Comparison of ENCODE assay signal across 10 cellular contexts in the genomic region with DNA sequence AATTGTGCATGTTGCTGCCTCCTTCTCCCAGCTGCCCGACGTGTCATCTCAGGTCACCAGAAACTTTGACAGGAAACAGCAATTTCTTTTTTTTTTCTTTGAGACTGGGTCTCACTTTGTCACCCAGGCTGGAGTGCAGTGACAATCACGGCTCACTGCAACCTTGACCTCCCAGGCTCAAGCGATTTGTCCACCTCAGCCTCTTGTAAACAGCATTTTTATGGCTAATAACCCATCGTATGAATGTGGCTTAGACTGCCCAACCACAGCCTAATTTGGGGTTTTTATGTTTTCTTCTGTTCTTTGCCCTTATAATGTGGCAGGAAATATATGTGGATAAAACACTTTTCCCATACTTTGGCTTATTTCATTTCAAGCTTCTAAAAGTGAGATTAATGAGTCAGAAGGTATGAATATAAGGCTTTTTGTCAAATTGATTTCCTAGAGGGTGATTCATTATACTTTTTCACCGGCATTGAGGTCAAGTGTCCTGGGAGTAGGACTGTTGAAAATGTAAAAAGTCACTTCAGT. TPM values are rescaled to one million over a fixed set of nuclear protein-coding genes. Genes with fewer than 3 reads are reported as not detected.
A peak's percentile ranks its signal among the peaks of the same experiment; 100 is the strongest.
DNase-seq lines count a peak whose midpoint lies in the region; ATAC-seq and TF ChIP-seq lines count a peak whose summit lies in the region.
"Had no signal": no experiment of that assay in that cellular context is flagged by ENCODE, and none has a peak within 500 bp of the region (broad histone marks: within the 10 kb centered on the region; RNA-seq: fewer than 3 reads in every experiment).

No MANE protein-coding gene starts in this region.

- H4K20me1 ChIP-seq in DOHH2 (ENCODE audit: control insufficient read depth, insufficient read depth, low read depth, low read length) (no peaks in the 10 kb centered on the region), GM23248 (ENCODE audit: insufficient read depth) (no peaks in the 10 kb centered on the region; the same call in 1 of the 2 replicates)

- H3K4me3 ChIP-seq in DOHH2 (ENCODE audit: low read length), result peak overlapping the region; percentile 46
- H3K4me3 ChIP-seq in GM23248, result no peak overlapping the region
- H3K4me3 ChIP-seq in right lobe of liver, result no peak overlapping the region

- no peak overlapping the region for H2AFZ ChIP-seq in GM23248

- H3F3A ChIP-seq in DOHH2 (ENCODE audit: control insufficient read depth, insufficient read depth), result peaks cover 33% of the 10 kb centered on the region
- peaks cover 14% of the 10 kb centered on the region for H3F3A ChIP-seq in GM23248 (ENCODE audit: insufficient read depth)

- intact Hi-C loops in activated CD8-positive, alpha-beta T cell treated with anti-CD3 and anti-CD28 coated beads for 36 hours (cut with micrococcal nuclease), result loop anchor here (5.0 kb wide), 1 partner anchor 64 kb away; a partner anchor contains a TSS
- intact Hi-C loops in right lobe of liver (cut with DNase I) (no loop called here), sciatic nerve (cut with DNase I) (no loop called here)

- POLR2A ChIA-PET in activated CD8-positive, alpha-beta T cell treated with anti-CD3 and anti-CD28 coated beads for 36 hours (lab: Charles Lee), result interaction anchor here (1.1 kb wide), 1 partner anchor 10 kb away, joined by 4 read pairs; no protein-coding TSS in a partner anchor

- H3K27ac ChIP-seq in DOHH2 (ENCODE audit: low read depth, low read length), result peak overlapping the region; percentile 79
- H3K27ac ChIP-seq in GM23248, result no peak overlapping the region
- peak overlapping the region in 1 of 3 donors; percentile 18 for H3K27ac ChIP-seq in right lobe of liver

- TF ChIP-seq CTCF in DOHH2 (IDR thresholded peaks at IDR 0.05; ENCODE audit: low read depth, low read length, poor library complexity, severe bottlenecking) (no peak), right lobe of liver (IDR thresholded peaks at IDR 0.05) (no peak)
- TF ChIP-seq CTCF in activated CD8-positive, alpha-beta T cell treated with anti-CD3 and anti-CD28 coated beads for 36 hours (IDR thresholded peaks at IDR 0.05), result no peak

- H3K9me2 ChIP-seq in DOHH2 (replicated peaks; ENCODE audit: control insufficient read depth, low read length) (no peaks in the 10 kb centered on the region), GM23248 (ENCODE audit: insufficient read depth) (no peaks in the 10 kb centered on the region)

- WGBS in GM23248 (ENCODE audit: low coverage in 1 of 2, low lambda C conversion rate in 2 of 2, missing lambda C conversion rate in 2 of 2), 2 experiments, result 26 to 30% methylated on average over 6 of the region's 6 CpGs
- 6% methylated on average over 6 of the region's 6 CpGs for WGBS in right lobe of liver (ENCODE audit: insufficient coverage, low coverage, low lambda C conversion rate, missing lambda C conversion rate)

- H3K4me1 Mint-ChIP-seq in activated CD8-positive, alpha-beta T cell treated with anti-CD3 and anti-CD28 coated beads for 36 hours (ENCODE audit: low read depth), result peaks cover 65% of the 10 kb centered on the region

- H3K27me3 ChIP-seq in DOHH2 (ENCODE audit: control insufficient read depth, low read length) (no peaks in the 10 kb centered on the region), GM23248 (replicated peaks; ENCODE audit: insufficient read depth) (no peaks in the 10 kb centered on the region), right lobe of liver (no peaks in the 10 kb centered on the region)

- no peaks in the 10 kb centered on the region for H3K9me3 Mint-ChIP-seq in activated CD8-positive, alpha-beta T cell treated with anti-CD3 and anti-CD28 coated beads for 36 hours
- H3K9me3 Mint-ChIP-seq: central memory CD8-positive, alpha-beta T cell had no signal

- in situ Hi-C loops in GM23248 (cut with MboI), result no loop called here

- H3K79me2 ChIP-seq in DOHH2 (ENCODE audit: control insufficient read depth, low read length) (peaks cover 79% of the 10 kb centered on the region), GM23248 (ENCODE audit: insufficient read depth) (no peaks in the 10 kb centered on the region)

- no peaks in the 10 kb centered on the region for H3K27me3 Mint-ChIP-seq in activated CD8-positive, alpha-beta T cell treated with anti-CD3 and anti-CD28 coated beads for 36 hours
- H3K27me3 Mint-ChIP-seq: central memory CD8-positive, alpha-beta T cell had no signal

- H3K36me3 Mint-ChIP-seq in activated CD8-positive, alpha-beta T cell treated with anti-CD3 and anti-CD28 coated beads for 36 hours (ENCODE audit: low read depth), result peaks cover 48% of the 10 kb centered on the region

- peak; percentile 55 for ATAC-seq in activated CD8-positive, alpha-beta T cell treated with anti-CD3 and anti-CD28 coated beads for 36 hours
- ATAC-seq in right lobe of liver, result peak; percentile 50 to 70 (median 61)
- no peak for ATAC-seq in sciatic nerve

- H3K36me3 ChIP-seq in DOHH2 (ENCODE audit: control insufficient read depth, low read length), result peaks cover 73% of the 10 kb centered on the region
- no peaks in the 10 kb centered on the region for H3K36me3 ChIP-seq in GM23248 (ENCODE audit: low read depth)
- peaks cover 0 to 7% (median 3%) of the 10 kb centered on the region in 4 donors for H3K36me3 ChIP-seq in right lobe of liver

- H3K4me2 ChIP-seq in DOHH2 (ENCODE audit: low read length) (peak overlapping the region; percentile 84), GM23248 (ENCODE audit: unreplicated experiment) (peak overlapping the region; percentile 37)

- peak overlapping the region; percentile 86 for H3K27ac Mint-ChIP-seq in activated CD8-positive, alpha-beta T cell treated with anti-CD3 and anti-CD28 coated beads for 36 hours

- CTCF ChIA-PET in activated CD8-positive, alpha-beta T cell treated with anti-CD3 and anti-CD28 coated beads for 36 hours (lab: Charles Lee), result no interaction called here

- H3K9ac ChIP-seq in GM23248, result no peak overlapping the region

- DNase-seq in GM23248, result peak; percentile 56
- DNase-seq in activated CD8-positive, alpha-beta T cell treated with anti-CD3 and anti-CD28 coated beads for 36 hours, result peak; percentile 58
- no peak for DNase-seq in right lobe of liver
- no peak for DNase-seq in NCI-H82 treated with DMSO at 0.1 percent for 48 hours (lab: John Stamatoyannopoulos, UW; ENCODE audit: unreplicated experiment)
- no peak for DNase-seq in HUDEP-2 (lab: John Stamatoyannopoulos, UW; ENCODE audit: unreplicated experiment in 76 of 76)
- DNase-seq in sciatic nerve (ENCODE audit: low spot score), result no peak
- DNase-seq in AG08396 (ENCODE audit: low spot score), result no peak

- TF ChIP-seq POLR2A in right lobe of liver (IDR thresholded peaks at IDR 0.05), result no peak

- H3K4me3 Mint-ChIP-seq in activated CD8-positive, alpha-beta T cell treated with anti-CD3 and anti-CD28 coated beads for 36 hours, result peak overlapping the region; percentile 41
- H3K4me3 Mint-ChIP-seq: central memory CD8-positive, alpha-beta T cell had no signal

- peaks cover 97% of the 10 kb centered on the region for H3K4me1 ChIP-seq in DOHH2 (ENCODE audit: control insufficient read depth, low read length)
- peaks cover 21% of the 10 kb centered on the region for H3K4me1 ChIP-seq in GM23248 (ENCODE audit: insufficient read depth)
- peaks cover 0 to 24% (median 11%) of the 10 kb centered on the region in 4 donors for H3K4me1 ChIP-seq in right lobe of liver

- no peaks in the 10 kb centered on the region for H3K9me3 ChIP-seq in DOHH2 (ENCODE audit: control insufficient read depth, insufficient read depth, low read length)
- H3K9me3 ChIP-seq in GM23248 (ENCODE audit: low read depth), result no peaks in the 10 kb centered on the region
- H3K9me3 ChIP-seq in right lobe of liver, result no peaks in the 10 kb centered on the region

RNA-seq across cellular contexts. Expression of a gene that starts 31.0 kb away (rescaled TPM):
- not detected in 2 replicates for total RNA-seq in GM23248 (2014; rRNA removed; shearing (Covaris generic))
- 0.10 TPM in 1 of 2 replicates, not detected in the other for polyA plus RNA-seq in GM23248 (2016; fragmentation: Nextera tagmentation; extraction: Ambion mirVana)
- total RNA-seq in activated CD8-positive, alpha-beta T cell treated with anti-CD3 and anti-CD28 coated beads for 36 hours, result not detected
- under 1 TPM in 2 of 6 experiments, not detected in 4; 0.07 to 0.14 TPM for total RNA-seq in right lobe of liver
- total RNA-seq in sciatic nerve, result not detected
- total RNA-seq: T-helper 1 cell treated with Interleukin-12 subunit alpha and Interleukin-12 subunit beta and Interleukin-4 antibody, amounts not matched to agents 30 ng/mL and 1 ng/mL, for 36 hours had no signal

Comparison
In these comparisons a context has a peak if more than half of its experiments do, and no peak if none do; other contexts are left out.
1. DNase-seq: peak in GM23248 (single experiment) and activated CD8-positive, alpha-beta T cell treated with anti-CD3 and anti-CD28 coated beads for 36 hours (single experiment); none in right lobe of liver (0 of 3), NCI-H82 treated with DMSO at 0.1 percent for 48 hours (single experiment), HUDEP-2 (0 of 76), sciatic nerve (single experiment) and AG08396 (single experiment).